28 cellular contexts compared by ENCODE assay signal in the genomic region with DNA sequence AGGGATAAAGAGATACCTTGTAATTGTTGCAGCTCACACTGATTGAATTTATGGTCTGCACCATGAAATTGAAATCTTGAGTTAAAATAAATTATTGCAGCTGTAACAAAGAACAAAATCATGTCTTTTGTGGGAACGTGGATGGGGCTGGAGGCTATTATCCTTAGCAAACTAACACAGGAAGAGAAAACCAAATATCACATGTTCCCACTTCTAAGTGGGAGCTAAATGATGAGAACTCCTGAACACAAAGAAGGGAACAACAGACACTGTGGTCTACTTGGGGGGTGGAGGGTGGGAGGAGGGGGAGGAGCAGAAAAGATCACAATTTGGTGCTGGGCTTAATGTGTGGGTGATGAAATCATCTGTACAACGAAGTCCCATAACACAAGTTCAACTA. TPM values are rescaled to one million over a fixed set of nuclear protein-coding genes. Genes with fewer than 3 reads are reported as not detected.
"Had no signal": no experiment of that assay in that cellular context is flagged by ENCODE, and none has a peak within 500 bp of the region (broad histone marks: within the 10 kb centered on the region; RNA-seq: fewer than 3 reads in every experiment).

No MANE protein-coding gene starts in this region.

- H3K4me3 Mint-ChIP-seq: activated CD4-positive, alpha-beta memory T cell treated with anti-CD3 and anti-CD28 coated beads, Interleukin-2, amount 10 ng/mL, durations not matched to agents 7 days and 5 days; activated CD4-positive, alpha-beta T cell treated with anti-CD3 and anti-CD28 coated beads, Interleukin-2, amount 10 ng/mL, durations not matched to agents 7 days and 5 days; activated naive CD8-positive, alpha-beta T cell treated with anti-CD3 and anti-CD28 coated beads, Interleukin-2, amount 50 U/mL, for 24 hours; central memory CD8-positive, alpha-beta T cell had no signal

- H3K27ac Mint-ChIP-seq: activated CD4-positive, alpha-beta memory T cell treated with anti-CD3 and anti-CD28 coated beads, Interleukin-2, amount 10 ng/mL, durations not matched to agents 7 days and 5 days; activated naive CD8-positive, alpha-beta T cell treated with anti-CD3 and anti-CD28 coated beads, Interleukin-2, amount 50 U/mL, for 24 hours had no signal

- H3K9me3 Mint-ChIP-seq: activated CD4-positive, alpha-beta memory T cell treated with anti-CD3 and anti-CD28 coated beads, Interleukin-2, amount 10 ng/mL, durations not matched to agents 7 days and 5 days; activated CD4-positive, alpha-beta T cell treated with anti-CD3 and anti-CD28 coated beads, Interleukin-2, amount 10 ng/mL, durations not matched to agents 7 days and 5 days; activated naive CD8-positive, alpha-beta T cell treated with anti-CD3 and anti-CD28 coated beads, Interleukin-2, amount 50 U/mL, for 24 hours; central memory CD8-positive, alpha-beta T cell had no signal

- DNase-seq: activated CD4-positive, alpha-beta memory T cell treated with anti-CD3 and anti-CD28 coated beads, Interleukin-2, amount 10 ng/mL, durations not matched to agents 7 days and 5 days; activated CD4-positive, alpha-beta T cell treated with anti-CD3 and anti-CD28 coated beads, Interleukin-2, amount 10 ng/mL, durations not matched to agents 7 days and 5 days; activated CD4-positive, CD25-positive, alpha-beta regulatory T cell; activated CD8-positive, alpha-beta memory T cell treated with anti-CD3 and anti-CD28 coated beads, Interleukin-2, amount 50 U/mL, for 4 hours; activated naive CD4-positive, alpha-beta T cell treated with anti-CD3 and anti-CD28 coated beads, Interleukin-2, amount 50 U/mL, for 16 hours; activated naive CD8-positive, alpha-beta T cell treated with anti-CD3 and anti-CD28 coated beads, Interleukin-2, amount 50 U/mL, for 24 hours; activated T-cell treated with anti-CD3 and anti-CD28 coated beads, Interleukin-2, amount 50 U/mL, for 1 hour; amniotic stem cell; body of pancreas; MG63; MV-4-11; NCI-H1092 treated with DMSO at 0.1 percent for 48 hours; NCI-H1417 treated with DMSO at 0.1 percent for 48 hours; NCI-H1694; NCI-H2029; NCI-H2171; NCI-H2227 treated with DMSO at 0.1 percent for 48 hours; NCI-H510A; NCI-H526 treated with DMSO at 0.1 percent for 48 hours; NCI-H82; SIG-M5; SK-N-SH; T-helper 1 cell had no signal

- H3K27me3 Mint-ChIP-seq: activated CD4-positive, alpha-beta memory T cell treated with anti-CD3 and anti-CD28 coated beads, Interleukin-2, amount 10 ng/mL, durations not matched to agents 7 days and 5 days; activated CD4-positive, alpha-beta T cell treated with anti-CD3 and anti-CD28 coated beads, Interleukin-2, amount 10 ng/mL, durations not matched to agents 7 days and 5 days; activated naive CD8-positive, alpha-beta T cell treated with anti-CD3 and anti-CD28 coated beads, Interleukin-2, amount 50 U/mL, for 24 hours; central memory CD8-positive, alpha-beta T cell had no signal

- ATAC-seq: activated naive CD8-positive, alpha-beta T cell treated with anti-CD3 and anti-CD28 coated beads, Interleukin-2, amount 50 U/mL, for 24 hours; body of pancreas had no signal

RNA-seq across cellular contexts. Expression of gene ERP27, which starts 22.6 kb away (rescaled TPM):
- total RNA-seq: ascending aorta, RPMI7951 had no signal

RNA-seq across cellular contexts. Expression of gene MGP, which starts 30.1 kb away (rescaled TPM):
- total RNA-seq: activated CD4-positive, alpha-beta memory T cell treated with anti-CD3 and anti-CD28 coated beads, Interleukin-2, amount 10 ng/mL, durations not matched to agents 7 days and 5 days; OCI-LY7; T-helper 2 cell treated with Interferon-gamma antibody and Interleukin-4, amounts not matched to agents 100 ng/mL and 5 ng/mL, for 36 hours had no signal

RNA-seq across cellular contexts. Expression of gene PDE6H, which starts 57.1 kb away (rescaled TPM):
- total RNA-seq: activated CD4-positive, alpha-beta memory T cell treated with anti-CD3 and anti-CD28 coated beads, Interleukin-2, amount 10 ng/mL, durations not matched to agents 7 days and 5 days; activated CD4-positive, alpha-beta T cell treated with anti-CD3 and anti-CD28 coated beads, Interleukin-2, amount 10 ng/mL, durations not matched to agents 7 days and 5 days; ascending aorta; body of pancreas; OCI-LY7; RPMI7951; T-helper 2 cell treated with Interferon-gamma antibody and Interleukin-4, amounts not matched to agents 100 ng/mL and 5 ng/mL, for 36 hours had no signal
- polyA plus RNA-seq: SK-N-SH had no signal
